20 cellular contexts compared by ENCODE assay signal in the genomic region with DNA sequence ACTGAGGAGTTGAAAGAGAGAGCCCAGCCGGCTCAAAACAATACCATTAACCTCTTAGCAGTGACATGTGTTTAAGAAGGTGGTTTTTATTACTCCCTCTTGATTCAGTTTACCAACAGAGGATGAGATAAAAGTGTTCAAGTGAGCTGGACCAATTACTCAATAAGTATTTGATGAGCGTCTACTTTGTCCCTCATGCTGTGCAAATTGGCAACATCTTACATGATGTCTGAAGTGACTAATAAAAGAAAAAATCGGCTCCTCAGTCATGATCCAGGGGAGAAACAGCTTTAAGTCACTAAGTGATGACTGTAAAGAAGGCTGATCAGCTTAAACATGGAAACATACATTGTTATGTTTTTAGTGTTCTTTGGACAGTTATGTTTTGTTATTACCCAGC. TPM values are rescaled to one million over a fixed set of nuclear protein-coding genes. Genes with fewer than 3 reads are reported as not detected.
DNase-seq lines count a peak whose midpoint lies in the region; ATAC-seq and TF ChIP-seq lines count a peak whose summit lies in the region.
"Had no signal": no experiment of that assay in that cellular context is flagged by ENCODE, and none has a peak within 500 bp of the region (broad histone marks: within the 10 kb centered on the region; RNA-seq: fewer than 3 reads in every experiment).

No MANE protein-coding gene starts in this region.

- H3K27me3 Mint-ChIP-seq in IgD-negative memory B cell = no peaks in the 10 kb centered on the region

- H3K4me1 ChIP-seq in DND-41 (ENCODE audit: insufficient read depth, low read length) = no peaks in the 10 kb centered on the region
- H3K4me1 ChIP-seq in gastrocnemius medialis = no peaks in the 10 kb centered on the region
- H3K4me1 ChIP-seq: Peyer's patch had no signal

- no peaks in the 10 kb centered on the region for H3K36me3 Mint-ChIP-seq in IgD-negative memory B cell

- no peak overlapping the region for H3K9ac ChIP-seq in DND-41 (ENCODE audit: low read depth, low read length)

- no peak for ATAC-seq in DND-41 (ENCODE audit: insufficient read depth, low read depth)
- ATAC-seq in GM21737 (IDR thresholded peaks at IDR 0.05; ENCODE audit: unreplicated experiment) = no peak
- no peak for ATAC-seq in gastrocnemius medialis
- ATAC-seq in HG03442 (IDR thresholded peaks at IDR 0.05; ENCODE audit: unreplicated experiment) = no peak
- ATAC-seq: GM12878, GM23338, HepG2 had no signal

- H2AFZ ChIP-seq in DND-41 (ENCODE audit: low read depth, low read length) = 0 out of 2 replicates have a peak overlapping the region, but pooled peaks have one; percentile 7
- H2AFZ ChIP-seq: GM23338 had no signal

- no peak overlapping the region for H3K27ac ChIP-seq in DND-41 (ENCODE audit: low read length)
- no peak overlapping the region for H3K27ac ChIP-seq in gastrocnemius medialis
- H3K27ac ChIP-seq: Peyer's patch had no signal

- TF ChIP-seq POLR2A in gastrocnemius medialis (IDR thresholded peaks at IDR 0.05) = no peak

- H3K4me3 Mint-ChIP-seq in IgD-negative memory B cell = peak overlapping the region in 1 of 4 donors; percentile 41
- H3K4me3 Mint-ChIP-seq: GM23338; T-helper 1 cell treated with Interleukin-12 subunit alpha and Interleukin-12 subunit beta and Interleukin-4 antibody, amounts not matched to agents 30 μg/mL and 1 μg/mL, for 36 hours had no signal

- H3K9me3 ChIP-seq in DND-41 (ENCODE audit: insufficient read depth, low read length, severe bottlenecking) (no peaks in the 10 kb centered on the region), gastrocnemius medialis (no peaks in the 10 kb centered on the region)
- H3K9me3 ChIP-seq: Peyer's patch had no signal

- DNase-seq in AG08395 (ENCODE audit: low spot score) = peak; percentile 13
- DNase-seq in DND-41 = no peak
- DNase-seq in fibroblast of mammary gland (ENCODE audit: low read depth) = peak; percentile 47
- DNase-seq in COLO668 (lab: John Stamatoyannopoulos, UW; ENCODE audit: unreplicated experiment) = no peak
- DNase-seq in gastrocnemius medialis = no peak
- DNase-seq: DMS153, Kasumi-1, NCI-H1436, NCI-H2081, NCI-H774, Peyer's patch, SHP77 had no signal

- TF ChIP-seq CTCF in DND-41 (IDR thresholded peaks at IDR 0.05; ENCODE audit: borderline replicate concordance, extremely low read depth, low read length, poor library complexity, severe bottlenecking) = no peak
- no peak for TF ChIP-seq CTCF in fibroblast of mammary gland (conservative IDR thresholded peaks at IDR 0.05; ENCODE audit: control insufficient read depth, insufficient read depth, low read depth, low read length)
- no peak for TF ChIP-seq CTCF in gastrocnemius medialis (IDR thresholded peaks at IDR 0.05 in 4 of 5, conservative IDR thresholded peaks at IDR 0.05 in 1 of 5)

- in situ Hi-C loops in gastrocnemius medialis (cut with MboI; ENCODE audit: low sequenced_read_pairs in 4 of 4) = no loop called here

- no peaks in the 10 kb centered on the region for H3K9me3 Mint-ChIP-seq in IgD-negative memory B cell
- H3K9me3 Mint-ChIP-seq: GM23338; T-helper 1 cell treated with Interleukin-12 subunit alpha and Interleukin-12 subunit beta and Interleukin-4 antibody, amounts not matched to agents 30 μg/mL and 1 μg/mL, for 36 hours had no signal

- H3K4me2 ChIP-seq in DND-41 (ENCODE audit: insufficient read depth, low read length) = no peak overlapping the region
- H3K4me2 ChIP-seq: GM23338 had no signal

- H3K36me3 ChIP-seq in DND-41 (ENCODE audit: insufficient read depth, low read length) = no peaks in the 10 kb centered on the region
- no peaks in the 10 kb centered on the region for H3K36me3 ChIP-seq in gastrocnemius medialis
- H3K36me3 ChIP-seq: Peyer's patch had no signal

- H3K27ac Mint-ChIP-seq in IgD-negative memory B cell = peak overlapping the region in 2 of 3 donors; percentile 54 to 71
- H3K27ac Mint-ChIP-seq: GM23338; T-helper 1 cell treated with Interleukin-12 subunit alpha and Interleukin-12 subunit beta and Interleukin-4 antibody, amounts not matched to agents 30 μg/mL and 1 μg/mL, for 36 hours had no signal

- H3K4me1 Mint-ChIP-seq in IgD-negative memory B cell = peaks cover 10 to 19% (median 13%) of the 10 kb centered on the region in 3 donors

- H4K20me1 ChIP-seq in DND-41 (ENCODE audit: insufficient read depth, low read length) = no peaks in the 10 kb centered on the region

- H3K79me2 ChIP-seq in DND-41 (ENCODE audit: insufficient read depth, low read length) = no peaks in the 10 kb centered on the region

- intact Hi-C loops in gastrocnemius medialis (cut with DNase I; ENCODE audit: low total_unique reads) = no loop called here

- H3K27me3 ChIP-seq in DND-41 (ENCODE audit: insufficient read depth, low read length, poor library complexity) = no peaks in the 10 kb centered on the region
- peaks cover 24 to 32% (median 25%) of the 10 kb centered on the region in 3 donors for H3K27me3 ChIP-seq in gastrocnemius medialis
- H3K27me3 ChIP-seq: Peyer's patch had no signal

- no peak overlapping the region for H3K4me3 ChIP-seq in DND-41 (ENCODE audit: low read depth in 1 of 2, low read length in 2 of 2)
- no peak overlapping the region for H3K4me3 ChIP-seq in fibroblast of mammary gland (ENCODE audit: control insufficient read depth, low read depth, low read length)
- H3K4me3 ChIP-seq in gastrocnemius medialis = no peak overlapping the region
- H3K4me3 ChIP-seq: GM12878, GM23338, Peyer's patch had no signal

RNA-seq across cellular contexts. Expression of a gene that starts 7.8 kb away (rescaled TPM):
- 5.9 TPM for polyA plus RNA-seq in IgD-negative memory B cell
- total RNA-seq in gastrocnemius medialis = 1 to 10 TPM in 1 of 4 donors, not detected in 3; 1.5 TPM
- total RNA-seq: G401, HepG2, Peyer's patch had no signal
- polyA plus RNA-seq: HepG2 had no signal

RNA-seq across cellular contexts. Expression of a gene that starts 59.5 kb away (rescaled TPM):
- polyA plus RNA-seq in IgD-negative memory B cell = 50.4 TPM
- total RNA-seq in gastrocnemius medialis = 10 to 100 TPM in 3 of 4 donors, 1 to 10 TPM in 1; 9.7 to 17.5 (median 13.2) TPM

Comparison
In these comparisons a context has a peak if more than half of its experiments do, and no peak if none do; other contexts are left out.
1. DNase-seq: peak in AG08395 (single experiment) and fibroblast of mammary gland (single experiment); none in DND-41 (single experiment), COLO668 (single experiment) and gastrocnemius medialis (0 of 2).